In genomic region chr3:138946554-138947302, GRCh38 we compare ENCODE assay signal across 9 cellular contexts. TPM values are rescaled to one million over a fixed set of nuclear protein-coding genes. Genes with fewer than 3 reads are reported as not detected.
DNase-seq lines count a peak whose midpoint lies in the region; ATAC-seq and TF ChIP-seq lines count a peak whose summit lies in the region.
"Had no signal": no experiment of that assay in that cellular context is flagged by ENCODE, and none has a peak within 500 bp of the region (broad histone marks: within the 10 kb centered on the region; RNA-seq: fewer than 3 reads in every experiment).

Gene FOXL2, minus strand, starts transcription at chr3:138947137. Its CDS starts 415 bp downstream, at chr3:138946722.
Gene FOXL2NB, plus strand, starts transcription at chr3:138947217. Its CDS starts 148 bp downstream, at chr3:138947365.

- peak; percentile 41 for DNase-seq in DMS79 treated with DMSO at 0.1 percent for 48 hours (lab: John Stamatoyannopoulos, UW)
- no peak for DNase-seq in DMS79 (lab: John Stamatoyannopoulos, UW)
- DNase-seq in RWPE2 (ENCODE audit: low spot score) = no peak
- no peak for DNase-seq in effector memory CD4-positive, alpha-beta T cell
- peak; percentile 73 for DNase-seq in myocyte (ENCODE audit: low read depth)

- ATAC-seq in RWPE2 (ENCODE audit: low read depth) (peak; percentile 45), HG03280 (IDR thresholded peaks at IDR 0.05; ENCODE audit: unreplicated experiment) (no peak), GM18867 (IDR thresholded peaks at IDR 0.05; ENCODE audit: unreplicated experiment) (no peak), HG02798 (IDR thresholded peaks at IDR 0.05; ENCODE audit: poor library complexity, unreplicated experiment) (no peak)

- no peaks in the 10 kb centered on the region for H3K9me3 ChIP-seq in RWPE2 (ENCODE audit: severe bottlenecking)
- no peaks in the 10 kb centered on the region for H3K9me3 ChIP-seq in effector memory CD4-positive, alpha-beta T cell (ENCODE audit: control insufficient read depth, low read length)

- H3K27ac ChIP-seq in RWPE2 (ENCODE audit: poor library complexity, severe bottlenecking) = no peak within 1 kb of the TSS
- no peak within 1 kb of the TSS for H3K27ac ChIP-seq in effector memory CD4-positive, alpha-beta T cell (ENCODE audit: insufficient read depth, low read length, poor library complexity, severe bottlenecking)
- H3K27ac ChIP-seq: C4-2B had no signal

- TF ChIP-seq CTCF in RWPE2 (IDR thresholded peaks at IDR 0.05; ENCODE audit: poor library complexity, severe bottlenecking) = peak; percentile 14

- H3K4me1 ChIP-seq in RWPE2 (ENCODE audit: insufficient read depth, poor library complexity, severe bottlenecking) = no peaks in the 10 kb centered on the region
- H3K4me1 ChIP-seq in effector memory CD4-positive, alpha-beta T cell (ENCODE audit: control insufficient read depth, insufficient read depth, low read length, poor library complexity, severe bottlenecking) = peaks cover 52% of the 10 kb centered on the region

- H3K36me3 ChIP-seq in RWPE2 (ENCODE audit: low read depth) = no peaks in the 10 kb centered on the region
- no peaks in the 10 kb centered on the region for H3K36me3 ChIP-seq in effector memory CD4-positive, alpha-beta T cell (ENCODE audit: control insufficient read depth, insufficient read depth, low read length)

- peak within 1 kb of the TSS; percentile 31 for H3K4me3 ChIP-seq in RWPE2 (ENCODE audit: severe bottlenecking)
- H3K4me3 ChIP-seq in effector memory CD4-positive, alpha-beta T cell (ENCODE audit: insufficient read depth, low read depth, low read length, poor library complexity, severe bottlenecking) = peak within 1 kb of the TSS; percentile 44

- peaks cover 92% of the 10 kb centered on the region for H3K27me3 ChIP-seq in RWPE2 (ENCODE audit: insufficient read depth, poor library complexity, severe bottlenecking)
- H3K27me3 ChIP-seq in effector memory CD4-positive, alpha-beta T cell (replicated peaks; ENCODE audit: control insufficient read depth, insufficient read depth, low read length, poor library complexity, severe bottlenecking) = peaks cover 72% of the 10 kb centered on the region

RNA-seq across cellular contexts. Expression of gene FOXL2, which starts in this region (rescaled TPM):
- total RNA-seq in myocyte = 3.0 and 3.1 TPM in 2 replicates
- 1.7 TPM for polyA plus RNA-seq in myocyte (2012)

RNA-seq across cellular contexts. Expression of gene FOXL2NB, which starts in this region (rescaled TPM):
- total RNA-seq in myocyte = 3.2 and 3.3 TPM in 2 replicates
- polyA plus RNA-seq in myocyte (2012) = 1.8 TPM

Comparison
In these comparisons a context has a peak if more than half of its experiments do, and no peak if none do; other contexts are left out.
1. DNase-seq: peak in DMS79 treated with DMSO at 0.1 percent for 48 hours (single experiment) and myocyte (single experiment); none in DMS79 (single experiment), RWPE2 (single experiment) and effector memory CD4-positive, alpha-beta T cell (0 of 3).